Comparison of ENCODE assay signal across 12 cellular contexts in the genomic region with DNA sequence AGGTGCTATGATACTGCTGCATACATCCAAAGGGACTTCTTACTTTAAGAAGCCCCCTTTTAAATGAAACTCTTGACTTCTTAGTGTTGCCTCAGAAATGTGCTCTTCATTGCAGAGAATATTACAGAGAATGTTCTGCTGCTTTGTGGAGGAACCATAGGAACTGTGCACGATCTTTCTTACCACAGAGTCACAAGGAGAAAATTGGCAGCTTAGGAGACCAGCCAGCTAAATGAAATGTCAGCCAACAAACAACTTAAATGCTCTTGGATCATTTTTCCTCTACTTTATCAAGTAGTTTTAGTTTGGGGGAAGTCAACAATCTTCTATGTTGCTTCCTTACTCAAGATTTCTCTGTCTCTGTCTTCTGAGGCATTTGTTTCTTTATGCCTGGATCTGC.
"Had no signal": no experiment of that assay in that cellular context is flagged by ENCODE, and none has a peak within 500 bp of the region (broad histone marks: within the 10 kb centered on the region; RNA-seq: fewer than 3 reads in every experiment).

No MANE protein-coding gene starts in this region.

- H3K36me3 ChIP-seq: heart right ventricle, ovary, upper lobe of right lung had no signal

- DNase-seq: activated B cell treated with CpG ODN at 0.5 μM for 24 hours; activated CD4-positive, alpha-beta T cell treated with anti-CD3 and anti-CD28 coated beads, Interleukin-2, amount 10 ng/mL, durations not matched to agents 24 days and 14 days; activated naive CD4-positive, alpha-beta T cell treated with Interleukin-2 at 50 U/mL for 16 hours; activated naive CD8-positive, alpha-beta T cell treated with anti-CD3 and anti-CD28 coated beads, Interleukin-2, amount 50 U/mL, for 24 hours; effector memory CD8-positive, alpha-beta T cell; heart right ventricle; islet precursor cell; left ventricle myocardium superior; ovary; stimulated activated CD4-positive, alpha-beta T cell treated with anti-CD3 and anti-CD28 coated beads, Interleukin-15, amount 100 ng/mL, for 24 hours; stimulated activated CD4-positive, alpha-beta T cell treated with anti-CD3 and anti-CD28 coated beads, Interleukin-4, amount 100 ng/mL, for 24 hours; upper lobe of right lung had no signal

- ATAC-seq: activated naive CD8-positive, alpha-beta T cell treated with anti-CD3 and anti-CD28 coated beads, Interleukin-2, amount 50 U/mL, for 24 hours; effector memory CD8-positive, alpha-beta T cell had no signal

- H3K4me3 ChIP-seq: heart right ventricle, ovary, upper lobe of right lung had no signal

- H3K9me3 ChIP-seq: heart right ventricle, ovary, upper lobe of right lung had no signal

- H3K27ac ChIP-seq: ovary, upper lobe of right lung had no signal

- H3K27me3 ChIP-seq: heart right ventricle, ovary, upper lobe of right lung had no signal

- H3K4me1 ChIP-seq: upper lobe of right lung had no signal
